Comparison of ENCODE assay signal across 1 cellular context in genomic region chrX:43953218-43953617, GRCh38.
TF ChIP-seq lines count a peak whose summit lies in the region.

No MANE protein-coding gene starts in this region.

TF ChIP-seq in GM23338, 12 proteins besides CTCF, POLR2A, EP300 and RAD21:
- TF ChIP-seq REST (IDR thresholded peaks at IDR 0.05; ENCODE audit: unreplicated experiment): no peak
- TF ChIP-seq JUNB (IDR thresholded peaks at IDR 0.05; ENCODE audit: unreplicated experiment): no peak
- no peak for TF ChIP-seq ZNF331 (CRISPR knock-in tag; IDR thresholded peaks at IDR 0.05; ENCODE audit: low read depth)
- TF ChIP-seq ZNF114 (CRISPR knock-in tag; IDR thresholded peaks at IDR 0.05): no peak
